Comparison of ENCODE assay signal across 21 cellular contexts in the genomic region with DNA sequence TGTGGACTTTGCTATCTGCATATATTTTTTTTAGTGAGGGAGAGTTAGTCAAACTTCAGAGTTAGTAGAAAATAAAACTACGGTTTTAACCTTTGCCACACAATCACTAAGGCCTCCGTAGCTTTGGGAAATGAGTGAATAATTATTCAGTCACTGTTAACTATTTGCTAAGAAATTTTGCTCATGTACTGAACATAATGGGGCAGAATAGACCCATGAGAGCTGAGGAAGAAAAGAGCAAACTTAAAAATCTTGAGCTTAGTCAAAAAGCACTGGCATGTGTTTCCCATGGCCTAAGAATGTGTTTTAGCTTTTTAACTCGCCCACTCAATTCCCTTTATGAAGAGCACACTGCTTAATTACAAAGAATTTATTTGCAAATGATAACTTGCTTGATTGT.
A peak's percentile ranks its signal among the peaks of the same experiment; 100 is the strongest.
DNase-seq lines count a peak whose midpoint lies in the region; ATAC-seq and TF ChIP-seq lines count a peak whose summit lies in the region.
"Had no signal": no experiment of that assay in that cellular context is flagged by ENCODE, and none has a peak within 500 bp of the region (broad histone marks: within the 10 kb centered on the region; RNA-seq: fewer than 3 reads in every experiment).

No MANE protein-coding gene starts in this region.

- no peaks in the 10 kb centered on the region for H3K27me3 ChIP-seq in HL-60 (ENCODE audit: insufficient read depth, poor library complexity, severe bottlenecking)
- H3K27me3 ChIP-seq: hepatocyte, uterus had no signal

- peaks cover 67% of the 10 kb centered on the region for H3K4me1 Mint-ChIP-seq in activated CD8-positive, alpha-beta T cell treated with anti-CD3 and anti-CD28 coated beads for 36 hours (ENCODE audit: low read depth)
- peaks cover 46% of the 10 kb centered on the region for H3K4me1 Mint-ChIP-seq in activated CD8-positive, alpha-beta T cell treated with anti-CD3 and anti-CD28 coated beads, Interleukin-2, amount 10 ng/mL, durations not matched to agents 7 days and 5 days (ENCODE audit: low read depth)
- H3K4me1 Mint-ChIP-seq in MCF 10A (ENCODE audit: insufficient read depth, unreplicated experiment), result peaks cover 46% of the 10 kb centered on the region
- peaks cover 66% of the 10 kb centered on the region for H3K4me1 Mint-ChIP-seq in osteocyte (ENCODE audit: unreplicated experiment)

- no peaks in the 10 kb centered on the region for H3K27me3 Mint-ChIP-seq in activated CD8-positive, alpha-beta T cell treated with anti-CD3 and anti-CD28 coated beads for 36 hours
- H3K27me3 Mint-ChIP-seq in activated CD8-positive, alpha-beta T cell treated with anti-CD3 and anti-CD28 coated beads, Interleukin-2, amount 10 ng/mL, durations not matched to agents 7 days and 5 days (ENCODE audit: low read depth), result no peaks in the 10 kb centered on the region
- H3K27me3 Mint-ChIP-seq in MCF 10A (ENCODE audit: insufficient read depth, unreplicated experiment) (no peaks in the 10 kb centered on the region), osteocyte (ENCODE audit: unreplicated experiment) (no peaks in the 10 kb centered on the region)

- DNase-seq in activated CD8-positive, alpha-beta T cell treated with anti-CD3 and anti-CD28 coated beads for 36 hours, result no peak
- no peak for DNase-seq in activated CD8-positive, alpha-beta T cell treated with anti-CD3 and anti-CD28 coated beads, Interleukin-2, amount 10 ng/mL, durations not matched to agents 7 days and 5 days
- no peak for DNase-seq in HL-60 (ENCODE audit: low read depth in 1 of 2, low spot score in 1 of 2)
- DNase-seq in MCF 10A (ENCODE audit: unreplicated experiment), result no peak
- DNase-seq in osteocyte (ENCODE audit: extremely low spot score, unreplicated experiment), result no peak
- no peak for DNase-seq in NCI-H1930 (lab: John Stamatoyannopoulos, UW)
- no peak for DNase-seq in SHP77 treated with DMSO at 0.1 percent for 48 hours (lab: John Stamatoyannopoulos, UW)
- DNase-seq in globus pallidus (ENCODE audit: low spot score), result no peak
- DNase-seq: activated CD4-positive, alpha-beta T cell treated with anti-CD3 and anti-CD28 coated beads, Interleukin-2, amount 50 U/mL, for 1 hour; activated effector memory CD4-positive, alpha-beta T cell treated with Interleukin-2 at 50 U/mL for 16 hours; left cardiac atrium; NCI-H1694; NCI-H446; Right ventricle myocardium superior; stimulated activated CD4-positive, alpha-beta T cell treated with anti-CD3 and anti-CD28 coated beads, Interleukin-12 subunit alpha, Interleukin-12 subunit beta, amount 100 ng/mL, for 4 hours; stomach; T-helper 9 cell; uterus had no signal

- no peak for TF ChIP-seq CTCF in activated CD8-positive, alpha-beta T cell treated with anti-CD3 and anti-CD28 coated beads for 36 hours (IDR thresholded peaks at IDR 0.05)
- TF ChIP-seq CTCF in HL-60 (IDR thresholded peaks at IDR 0.05; ENCODE audit: insufficient read depth, low read length), result no peak
- TF ChIP-seq CTCF in MCF 10A (IDR thresholded peaks at IDR 0.05; ENCODE audit: unreplicated experiment), result no peak
- no peak for TF ChIP-seq CTCF in osteocyte (IDR thresholded peaks at IDR 0.05)

- H3K9me3 Mint-ChIP-seq in activated CD8-positive, alpha-beta T cell treated with anti-CD3 and anti-CD28 coated beads for 36 hours, result no peaks in the 10 kb centered on the region
- no peaks in the 10 kb centered on the region for H3K9me3 Mint-ChIP-seq in activated CD8-positive, alpha-beta T cell treated with anti-CD3 and anti-CD28 coated beads, Interleukin-2, amount 10 ng/mL, durations not matched to agents 7 days and 5 days (ENCODE audit: insufficient read depth)
- H3K9me3 Mint-ChIP-seq in MCF 10A (ENCODE audit: unreplicated experiment), result no peaks in the 10 kb centered on the region
- H3K9me3 Mint-ChIP-seq in osteocyte (ENCODE audit: unreplicated experiment), result no peaks in the 10 kb centered on the region

- ATAC-seq in activated CD8-positive, alpha-beta T cell treated with anti-CD3 and anti-CD28 coated beads for 36 hours, result no peak
- ATAC-seq in activated CD8-positive, alpha-beta T cell treated with anti-CD3 and anti-CD28 coated beads, Interleukin-2, amount 10 ng/mL, durations not matched to agents 7 days and 5 days, result no peak

- H3K27ac Mint-ChIP-seq in activated CD8-positive, alpha-beta T cell treated with anti-CD3 and anti-CD28 coated beads for 36 hours, result peak overlapping the region; percentile 84
- no peak overlapping the region for H3K27ac Mint-ChIP-seq in activated CD8-positive, alpha-beta T cell treated with anti-CD3 and anti-CD28 coated beads, Interleukin-2, amount 10 ng/mL, durations not matched to agents 7 days and 5 days
- H3K27ac Mint-ChIP-seq in MCF 10A (ENCODE audit: low read depth, unreplicated experiment), result peak overlapping the region; percentile 39
- peak overlapping the region; percentile 75 for H3K27ac Mint-ChIP-seq in osteocyte (ENCODE audit: unreplicated experiment)

- intact Hi-C loops in activated CD8-positive, alpha-beta T cell treated with anti-CD3 and anti-CD28 coated beads for 36 hours (cut with micrococcal nuclease), result loop anchor here (5.0 kb wide), 1 partner anchor 49 kb away; no protein-coding TSS in a partner anchor
- intact Hi-C loops in MCF 10A (cut with micrococcal nuclease), result no loop called here

- no TSS peak for BruUV-seq in MCF 10A (replicated peaks; lab: Mats Ljungman, UMichigan)

- no peak overlapping the region for H3K4me3 Mint-ChIP-seq in activated CD8-positive, alpha-beta T cell treated with anti-CD3 and anti-CD28 coated beads for 36 hours
- H3K4me3 Mint-ChIP-seq in activated CD8-positive, alpha-beta T cell treated with anti-CD3 and anti-CD28 coated beads, Interleukin-2, amount 10 ng/mL, durations not matched to agents 7 days and 5 days, result no peak overlapping the region
- H3K4me3 Mint-ChIP-seq in MCF 10A (ENCODE audit: unreplicated experiment) (no peak overlapping the region), osteocyte (ENCODE audit: unreplicated experiment) (no peak overlapping the region)

- H3K36me3 Mint-ChIP-seq in activated CD8-positive, alpha-beta T cell treated with anti-CD3 and anti-CD28 coated beads for 36 hours (ENCODE audit: low read depth), result peaks cover 47% of the 10 kb centered on the region
- peaks cover under 1% of the 10 kb centered on the region for H3K36me3 Mint-ChIP-seq in activated CD8-positive, alpha-beta T cell treated with anti-CD3 and anti-CD28 coated beads, Interleukin-2, amount 10 ng/mL, durations not matched to agents 7 days and 5 days (ENCODE audit: low read depth)
- H3K36me3 Mint-ChIP-seq in MCF 10A (ENCODE audit: insufficient read depth, unreplicated experiment) (no peaks in the 10 kb centered on the region), osteocyte (ENCODE audit: unreplicated experiment) (peaks cover 47% of the 10 kb centered on the region)

- H3K27ac ChIP-seq in HL-60 (replicated peaks), result peak overlapping the region; percentile 84
- H3K27ac ChIP-seq: coronary artery, esophagus muscularis mucosa had no signal

- no peak overlapping the region for H3K4me3 ChIP-seq in HL-60 (replicated peaks; ENCODE audit: insufficient read depth, low read length)
- H3K4me3 ChIP-seq: esophagus muscularis mucosa, hepatocyte, stomach, uterus had no signal

- POLR2A ChIA-PET in activated CD8-positive, alpha-beta T cell treated with anti-CD3 and anti-CD28 coated beads for 36 hours (lab: Charles Lee), result no interaction called here
- POLR2A ChIA-PET in activated CD8-positive, alpha-beta T cell treated with anti-CD3 and anti-CD28 coated beads, Interleukin-2, amount 10 ng/mL, durations not matched to agents 7 days and 5 days (lab: Charles Lee), result interaction anchor here (0.5 to 1.0 kb wide), 2 partner anchors 10 to 284 kb away, joined by 3 to 4 read pairs; no protein-coding TSS in a partner anchor
- POLR2A ChIA-PET in MCF 10A (lab: Yijun Ruan, JAX), result interaction anchor here (0.5 to 2.8 kb wide), 7 partner anchors 8 to 218 kb away, joined by 3 to 17 read pairs (median 5); no protein-coding TSS in a partner anchor

- CTCF ChIA-PET in activated CD8-positive, alpha-beta T cell treated with anti-CD3 and anti-CD28 coated beads for 36 hours (lab: Charles Lee), result interaction anchor here (0.9 to 1.0 kb wide), 2 partner anchors 18 to 276 kb away, joined by 3 read pairs; no protein-coding TSS in a partner anchor
- CTCF ChIA-PET in activated CD8-positive, alpha-beta T cell treated with anti-CD3 and anti-CD28 coated beads, Interleukin-2, amount 10 ng/mL, durations not matched to agents 7 days and 5 days (lab: Charles Lee), result interaction anchor here (1.3 kb wide), 1 partner anchor 277 kb away, joined by 4 read pairs; no protein-coding TSS in a partner anchor
- CTCF ChIA-PET in MCF 10A (lab: Yijun Ruan, JAX), result interaction anchor here (0.9 kb wide), 1 partner anchor 11 kb away, joined by 3 read pairs; no protein-coding TSS in a partner anchor
